In the genomic region with DNA sequence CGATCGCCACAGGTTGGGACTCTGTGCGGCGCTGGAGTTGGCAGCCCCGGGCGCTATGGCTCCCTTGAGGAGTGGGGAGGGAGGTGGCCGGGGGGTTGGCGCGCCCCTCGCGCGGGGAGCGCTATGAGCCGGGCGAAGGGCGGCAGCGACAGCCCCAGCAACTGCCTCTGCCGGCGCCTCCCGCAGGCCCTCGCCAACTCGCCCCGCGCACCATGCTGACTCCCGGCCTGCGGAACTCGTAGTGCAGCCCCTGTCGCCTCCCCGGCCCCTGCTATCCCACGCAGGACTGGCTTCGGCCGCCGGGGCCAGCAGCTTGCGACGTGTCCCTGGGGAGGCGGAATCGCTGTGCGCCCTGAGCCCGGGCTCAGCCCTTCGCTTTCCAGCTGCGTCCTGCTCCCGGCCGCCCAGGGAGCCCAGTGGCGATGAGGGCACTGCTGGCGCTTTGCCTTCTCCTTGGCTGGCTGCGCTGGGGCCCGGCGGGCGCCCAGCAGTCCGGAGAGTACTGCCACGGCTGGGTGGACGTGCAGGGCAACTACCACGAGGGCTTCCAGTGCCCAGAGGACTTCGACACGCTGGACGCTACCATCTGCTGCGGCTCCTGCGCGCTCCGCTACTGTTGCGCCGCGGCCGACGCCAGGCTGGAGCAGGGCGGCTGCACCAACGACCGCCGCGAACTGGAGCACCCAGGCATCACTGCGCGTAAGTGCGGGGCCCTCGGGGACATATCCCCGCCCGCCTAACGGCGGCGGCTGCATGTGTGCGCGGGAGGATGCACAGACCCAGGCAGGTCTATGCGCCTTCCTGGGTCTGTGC, we compare ENCODE assay signal across 1 cellular context.
TF ChIP-seq lines count a peak whose summit lies in the region.

No MANE protein-coding gene starts in this region.

TF ChIP-seq in HEK293, 187 proteins besides CTCF, POLR2A, EP300 and RAD21 (continued from another document and continues in another):
- TF ChIP-seq, protein P1, sequence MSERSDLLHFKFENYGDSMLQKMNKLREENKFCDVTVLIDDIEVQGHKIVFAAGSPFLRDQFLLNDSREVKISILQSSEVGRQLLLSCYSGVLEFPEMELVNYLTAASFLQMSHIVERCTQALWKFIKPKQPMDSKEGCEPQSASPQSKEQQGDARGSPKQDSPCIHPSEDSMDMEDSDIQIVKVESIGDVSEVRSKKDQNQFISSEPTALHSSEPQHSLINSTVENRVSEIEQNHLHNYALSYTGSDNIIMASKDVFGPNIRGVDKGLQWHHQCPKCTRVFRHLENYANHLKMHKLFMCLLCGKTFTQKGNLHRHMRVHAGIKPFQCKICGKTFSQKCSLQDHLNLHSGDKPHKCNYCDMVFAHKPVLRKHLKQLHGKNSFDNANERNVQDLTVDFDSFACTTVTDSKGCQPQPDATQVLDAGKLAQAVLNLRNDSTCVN (tag by site-specific recombination; optimal IDR thresholded peaks at IDR 0.05) = peak; percentile 83
- TF ChIP-seq ZNF701 (tag by site-specific recombination; IDR thresholded peaks at IDR 0.05) (no peak), ZNF223 (tag by site-specific recombination; IDR thresholded peaks at IDR 0.05) (no peak), ZBTB8A (tag by site-specific recombination; IDR thresholded peaks at IDR 0.05) (peak; percentile 96), ZNF658 (tag by site-specific recombination; IDR thresholded peaks at IDR 0.05) (no peak), YY2 (tag by site-specific recombination; IDR thresholded peaks at IDR 0.05) (no peak), ZSCAN16 (tag by site-specific recombination; IDR thresholded peaks at IDR 0.05) (no peak), ZNF623 (tag by site-specific recombination; IDR thresholded peaks at IDR 0.05) (no peak), KLF7 (tag by site-specific recombination; IDR thresholded peaks at IDR 0.05; ENCODE audit: borderline replicate concordance) (no peak), BCL11B (tag by site-specific recombination; IDR thresholded peaks at IDR 0.05; ENCODE audit: low read depth) (no peak), SP7 (tag by site-specific recombination; IDR thresholded peaks at IDR 0.05) (peak; percentile 29; the same call in 1 of the 2 replicates), ZNF843 (tag by site-specific recombination; IDR thresholded peaks at IDR 0.05) (no peak), BCL11A (tag by site-specific recombination; IDR thresholded peaks at IDR 0.05; ENCODE audit: low read depth) (no peak), ZNF423 (tag by site-specific recombination; IDR thresholded peaks at IDR 0.05) (no peak), HOXC10 (CRISPR knock-in tag; IDR thresholded peaks at IDR 0.05) (no peak), ZNF548 (tag by site-specific recombination; IDR thresholded peaks at IDR 0.05) (no peak), ZNF747 (tag by site-specific recombination; IDR thresholded peaks at IDR 0.05) (no peak), ZNF664 (tag by site-specific recombination; IDR thresholded peaks at IDR 0.05) (no peak), SALL2 (tag by site-specific recombination; IDR thresholded peaks at IDR 0.05; ENCODE audit: borderline replicate concordance) (no peak), ZNF677 (tag by site-specific recombination; IDR thresholded peaks at IDR 0.05) (no peak), ZBTB17 (tag by site-specific recombination; IDR thresholded peaks at IDR 0.05) (peak; percentile 70), ZIC2 (tag by site-specific recombination; IDR thresholded peaks at IDR 0.05) (peak; percentile 80), ZNF239 (tag by site-specific recombination; IDR thresholded peaks at IDR 0.05) (no peak), ZNF214 (tag by site-specific recombination; IDR thresholded peaks at IDR 0.05; ENCODE audit: borderline replicate concordance) (no peak), ZNF146 (tag by site-specific recombination; IDR thresholded peaks at IDR 0.05) (no peak), ZNF138 (tag by site-specific recombination; IDR thresholded peaks at IDR 0.05; ENCODE audit: borderline replicate concordance) (no peak), ZNF350 (tag by site-specific recombination; IDR thresholded peaks at IDR 0.05) (no peak), ZNF202 (tag by site-specific recombination; IDR thresholded peaks at IDR 0.05; ENCODE audit: borderline replicate concordance) (no peak), ZNF184 (tag by site-specific recombination; IDR thresholded peaks at IDR 0.05) (no peak), ZNF274 (IDR thresholded peaks at IDR 0.05; ENCODE audit: low read length) (no peak), ZNF274 (tag by site-specific recombination; IDR thresholded peaks at IDR 0.05; ENCODE audit: borderline replicate concordance) (no peak), ZNF24 (tag by site-specific recombination; IDR thresholded peaks at IDR 0.05) (no peak), KLF10 (tag by site-specific recombination; IDR thresholded peaks at IDR 0.05) (no peak), ZNF391 (tag by site-specific recombination; IDR thresholded peaks at IDR 0.05; ENCODE audit: borderline replicate concordance, low read depth) (no peak), TRIM28 (IDR thresholded peaks at IDR 0.05; ENCODE audit: borderline replicate concordance, low read length) (no peak; the same call in 1 of the 2 replicates), ZBTB7A (tag by site-specific recombination; IDR thresholded peaks at IDR 0.05; ENCODE audit: low read depth) (no peak), ZNF529 (tag by site-specific recombination; IDR thresholded peaks at IDR 0.05; ENCODE audit: insufficient replicate concordance) (no peak), SP2 (tag by site-specific recombination; IDR thresholded peaks at IDR 0.05) (no peak), MYNN (tag by site-specific recombination; IDR thresholded peaks at IDR 0.05; ENCODE audit: borderline replicate concordance) (no peak), ZBTB20 (tag by site-specific recombination; IDR thresholded peaks at IDR 0.05) (peak; percentile 86), ZNF76 (tag by site-specific recombination; IDR thresholded peaks at IDR 0.05; ENCODE audit: borderline replicate concordance, low read depth) (peak; percentile 73), EGR2 (tag by site-specific recombination; IDR thresholded peaks at IDR 0.05; ENCODE audit: low read depth) (no peak), SCRT2 (tag by site-specific recombination; IDR thresholded peaks at IDR 0.05) (peak; percentile 77), MEIS1 (CRISPR knock-in tag; IDR thresholded peaks at IDR 0.05; ENCODE audit: borderline replicate concordance) (no peak), ZSCAN23 (tag by site-specific recombination; IDR thresholded peaks at IDR 0.05) (no peak), SCRT1 (tag by site-specific recombination; IDR thresholded peaks at IDR 0.05; ENCODE audit: borderline replicate concordance) (no peak), KLF9 (tag by site-specific recombination; IDR thresholded peaks at IDR 0.05; ENCODE audit: low read depth) (no peak), KLF1 (tag by site-specific recombination; IDR thresholded peaks at IDR 0.05) (no peak), ZNF10 (tag by site-specific recombination; IDR thresholded peaks at IDR 0.05) (no peak)
- TF ChIP-seq, protein P2, sequence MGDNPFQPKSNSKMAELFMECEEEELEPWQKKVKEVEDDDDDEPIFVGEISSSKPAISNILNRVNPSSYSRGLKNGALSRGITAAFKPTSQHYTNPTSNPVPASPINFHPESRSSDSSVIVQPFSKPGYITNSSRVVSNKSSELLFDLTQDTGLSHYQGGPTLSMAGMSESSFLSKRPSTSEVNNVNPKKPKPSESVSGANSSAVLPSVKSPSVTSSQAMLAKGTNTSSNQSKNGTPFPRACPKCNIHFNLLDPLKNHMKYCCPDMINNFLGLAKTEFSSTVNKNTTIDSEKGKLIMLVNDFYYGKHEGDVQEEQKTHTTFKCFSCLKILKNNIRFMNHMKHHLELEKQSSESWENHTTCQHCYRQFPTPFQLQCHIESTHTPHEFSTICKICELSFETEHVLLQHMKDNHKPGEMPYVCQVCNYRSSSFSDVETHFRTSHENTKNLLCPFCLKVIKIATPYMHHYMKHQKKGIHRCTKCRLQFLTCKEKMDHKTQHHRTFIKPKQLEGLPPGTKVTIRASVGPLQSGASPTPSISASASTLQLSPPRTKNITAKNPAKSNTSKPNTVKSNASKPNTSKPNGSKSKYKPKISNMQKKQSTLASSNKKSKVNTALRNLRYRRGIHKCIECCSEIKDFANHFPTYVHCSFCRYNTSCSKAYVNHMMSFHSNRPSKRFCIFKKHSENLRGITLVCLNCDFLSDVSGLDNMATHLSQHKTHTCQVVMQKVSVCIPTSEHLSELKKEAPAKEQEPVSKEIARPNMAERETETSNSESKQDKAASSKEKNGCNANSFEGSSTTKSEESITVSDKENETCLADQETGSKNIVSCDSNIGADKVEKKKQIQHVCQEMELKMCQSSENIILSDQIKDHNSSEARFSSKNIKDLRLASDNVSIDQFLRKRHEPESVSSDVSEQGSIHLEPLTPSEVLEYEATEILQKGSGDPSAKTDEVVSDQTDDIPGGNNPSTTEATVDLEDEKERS (tag by site-specific recombination; IDR thresholded peaks at IDR 0.05) = no peak
- TF ChIP-seq, protein P3, sequence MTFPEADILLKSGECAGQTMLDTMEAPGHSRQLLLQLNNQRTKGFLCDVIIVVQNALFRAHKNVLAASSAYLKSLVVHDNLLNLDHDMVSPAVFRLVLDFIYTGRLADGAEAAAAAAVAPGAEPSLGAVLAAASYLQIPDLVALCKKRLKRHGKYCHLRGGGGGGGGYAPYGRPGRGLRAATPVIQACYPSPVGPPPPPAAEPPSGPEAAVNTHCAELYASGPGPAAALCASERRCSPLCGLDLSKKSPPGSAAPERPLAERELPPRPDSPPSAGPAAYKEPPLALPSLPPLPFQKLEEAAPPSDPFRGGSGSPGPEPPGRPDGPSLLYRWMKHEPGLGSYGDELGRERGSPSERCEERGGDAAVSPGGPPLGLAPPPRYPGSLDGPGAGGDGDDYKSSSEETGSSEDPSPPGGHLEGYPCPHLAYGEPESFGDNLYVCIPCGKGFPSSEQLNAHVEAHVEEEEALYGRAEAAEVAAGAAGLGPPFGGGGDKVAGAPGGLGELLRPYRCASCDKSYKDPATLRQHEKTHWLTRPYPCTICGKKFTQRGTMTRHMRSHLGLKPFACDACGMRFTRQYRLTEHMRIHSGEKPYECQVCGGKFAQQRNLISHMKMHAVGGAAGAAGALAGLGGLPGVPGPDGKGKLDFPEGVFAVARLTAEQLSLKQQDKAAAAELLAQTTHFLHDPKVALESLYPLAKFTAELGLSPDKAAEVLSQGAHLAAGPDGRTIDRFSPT (tag by site-specific recombination; IDR thresholded peaks at IDR 0.05) = 0 out of 2 replicates have a peak, but pooled peaks have one; percentile 54
- TF ChIP-seq, protein P4, sequence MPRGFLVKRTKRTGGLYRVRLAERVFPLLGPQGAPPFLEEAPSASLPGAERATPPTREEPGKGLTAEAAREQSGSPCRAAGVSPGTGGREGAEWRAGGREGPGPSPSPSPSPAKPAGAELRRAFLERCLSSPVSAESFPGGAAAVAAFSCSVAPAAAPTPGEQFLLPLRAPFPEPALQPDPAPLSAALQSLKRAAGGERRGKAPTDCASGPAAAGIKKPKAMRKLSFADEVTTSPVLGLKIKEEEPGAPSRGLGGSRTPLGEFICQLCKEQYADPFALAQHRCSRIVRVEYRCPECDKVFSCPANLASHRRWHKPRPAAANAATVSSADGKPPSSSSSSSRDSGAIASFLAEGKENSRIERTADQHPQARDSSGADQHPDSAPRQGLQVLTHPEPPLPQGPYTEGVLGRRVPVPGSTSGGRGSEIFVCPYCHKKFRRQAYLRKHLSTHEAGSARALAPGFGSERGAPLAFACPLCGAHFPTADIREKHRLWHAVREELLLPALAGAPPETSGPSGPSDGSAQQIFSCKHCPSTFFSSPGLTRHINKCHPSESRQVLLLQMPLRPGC (tag by site-specific recombination; IDR thresholded peaks at IDR 0.05) = no peak
- TF ChIP-seq, protein P5, sequence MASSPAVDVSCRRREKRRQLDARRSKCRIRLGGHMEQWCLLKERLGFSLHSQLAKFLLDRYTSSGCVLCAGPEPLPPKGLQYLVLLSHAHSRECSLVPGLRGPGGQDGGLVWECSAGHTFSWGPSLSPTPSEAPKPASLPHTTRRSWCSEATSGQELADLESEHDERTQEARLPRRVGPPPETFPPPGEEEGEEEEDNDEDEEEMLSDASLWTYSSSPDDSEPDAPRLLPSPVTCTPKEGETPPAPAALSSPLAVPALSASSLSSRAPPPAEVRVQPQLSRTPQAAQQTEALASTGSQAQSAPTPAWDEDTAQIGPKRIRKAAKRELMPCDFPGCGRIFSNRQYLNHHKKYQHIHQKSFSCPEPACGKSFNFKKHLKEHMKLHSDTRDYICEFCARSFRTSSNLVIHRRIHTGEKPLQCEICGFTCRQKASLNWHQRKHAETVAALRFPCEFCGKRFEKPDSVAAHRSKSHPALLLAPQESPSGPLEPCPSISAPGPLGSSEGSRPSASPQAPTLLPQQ (tag by site-specific recombination; IDR thresholded peaks at IDR 0.05) = peak; percentile 54; the same call in 1 of the 2 replicates
- TF ChIP-seq, protein P6, sequence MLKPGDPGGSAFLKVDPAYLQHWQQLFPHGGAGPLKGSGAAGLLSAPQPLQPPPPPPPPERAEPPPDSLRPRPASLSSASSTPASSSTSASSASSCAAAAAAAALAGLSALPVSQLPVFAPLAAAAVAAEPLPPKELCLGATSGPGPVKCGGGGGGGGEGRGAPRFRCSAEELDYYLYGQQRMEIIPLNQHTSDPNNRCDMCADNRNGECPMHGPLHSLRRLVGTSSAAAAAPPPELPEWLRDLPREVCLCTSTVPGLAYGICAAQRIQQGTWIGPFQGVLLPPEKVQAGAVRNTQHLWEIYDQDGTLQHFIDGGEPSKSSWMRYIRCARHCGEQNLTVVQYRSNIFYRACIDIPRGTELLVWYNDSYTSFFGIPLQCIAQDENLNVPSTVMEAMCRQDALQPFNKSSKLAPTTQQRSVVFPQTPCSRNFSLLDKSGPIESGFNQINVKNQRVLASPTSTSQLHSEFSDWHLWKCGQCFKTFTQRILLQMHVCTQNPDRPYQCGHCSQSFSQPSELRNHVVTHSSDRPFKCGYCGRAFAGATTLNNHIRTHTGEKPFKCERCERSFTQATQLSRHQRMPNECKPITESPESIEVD (tag by site-specific recombination; IDR thresholded peaks at IDR 0.05) = no peak
- TF ChIP-seq, protein P7, sequence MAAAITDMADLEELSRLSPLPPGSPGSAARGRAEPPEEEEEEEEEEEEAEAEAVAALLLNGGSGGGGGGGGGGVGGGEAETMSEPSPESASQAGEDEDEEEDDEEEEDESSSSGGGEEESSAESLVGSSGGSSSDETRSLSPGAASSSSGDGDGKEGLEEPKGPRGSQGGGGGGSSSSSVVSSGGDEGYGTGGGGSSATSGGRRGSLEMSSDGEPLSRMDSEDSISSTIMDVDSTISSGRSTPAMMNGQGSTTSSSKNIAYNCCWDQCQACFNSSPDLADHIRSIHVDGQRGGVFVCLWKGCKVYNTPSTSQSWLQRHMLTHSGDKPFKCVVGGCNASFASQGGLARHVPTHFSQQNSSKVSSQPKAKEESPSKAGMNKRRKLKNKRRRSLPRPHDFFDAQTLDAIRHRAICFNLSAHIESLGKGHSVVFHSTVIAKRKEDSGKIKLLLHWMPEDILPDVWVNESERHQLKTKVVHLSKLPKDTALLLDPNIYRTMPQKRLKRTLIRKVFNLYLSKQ (tag by site-specific recombination; IDR thresholded peaks at IDR 0.05; ENCODE audit: borderline replicate concordance) = no peak
- TF ChIP-seq, protein P8, sequence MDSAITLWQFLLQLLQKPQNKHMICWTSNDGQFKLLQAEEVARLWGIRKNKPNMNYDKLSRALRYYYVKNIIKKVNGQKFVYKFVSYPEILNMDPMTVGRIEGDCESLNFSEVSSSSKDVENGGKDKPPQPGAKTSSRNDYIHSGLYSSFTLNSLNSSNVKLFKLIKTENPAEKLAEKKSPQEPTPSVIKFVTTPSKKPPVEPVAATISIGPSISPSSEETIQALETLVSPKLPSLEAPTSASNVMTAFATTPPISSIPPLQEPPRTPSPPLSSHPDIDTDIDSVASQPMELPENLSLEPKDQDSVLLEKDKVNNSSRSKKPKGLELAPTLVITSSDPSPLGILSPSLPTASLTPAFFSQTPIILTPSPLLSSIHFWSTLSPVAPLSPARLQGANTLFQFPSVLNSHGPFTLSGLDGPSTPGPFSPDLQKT (IDR thresholded peaks at IDR 0.05; ENCODE audit: borderline replicate concordance, low read depth, low read length) = no peak
